5 cellular contexts compared by ENCODE assay signal in genomic region chr4:92448176-92448575, GRCh38.
A peak's percentile ranks its signal among the peaks of the same experiment; 100 is the strongest.
DNase-seq lines count a peak whose midpoint lies in the region; ATAC-seq, FAIRE-seq and TF ChIP-seq lines count a peak whose summit lies in the region.
"Not testable (repeated sequence)": the region's sequence is repeated elsewhere in the genome, so short reads cannot be mapped to it uniquely, and the experiment has no call there.

No MANE protein-coding gene starts in this region.

- H2BK5ac ChIP-seq in H1 (ENCODE audit: low read depth, low read length) = not testable (repeated sequence)

- H3K4me1 ChIP-seq in GM23338 (ENCODE audit: insufficient read depth) (peaks cover 62% of the 10 kb centered on the region), HUES6 (ENCODE audit: control insufficient read depth, insufficient read depth, low read length) (peaks cover 44% of the 10 kb centered on the region), H1 (replicated peaks in 1 of 4; ENCODE audit: control insufficient read depth in 3 of 4, insufficient read depth in 4 of 4, low read length in 3 of 4) (peaks cover 0 to 39% (median 13%) of the 10 kb centered on the region in 4 experiments; a peak in 6 of 7 replicates), iPS-15b (ENCODE audit: control insufficient read depth, insufficient read depth, low read length) (peaks cover 40% of the 10 kb centered on the region)

- not testable (repeated sequence) for H3K9me2 ChIP-seq in GM23338 (ENCODE audit: insufficient read depth)

- H3K36me3 ChIP-seq in GM23338 (ENCODE audit: insufficient read depth); HUES6 (ENCODE audit: control insufficient read depth, insufficient read depth, low read length); iPS-15b (ENCODE audit: control insufficient read depth, insufficient read depth, low read length): not testable (repeated sequence)
- H3K36me3 ChIP-seq in H1 (ENCODE audit: control insufficient read depth in 2 of 4, insufficient read depth in 4 of 4, low read length in 3 of 4) = peaks cover 0 to 31% (median 2%) of the 10 kb centered on the region in 4 experiments; a peak in 2 of 8 replicates

- H2BK15ac ChIP-seq in H1 (ENCODE audit: low read length) = not testable (repeated sequence)

- H3K27ac ChIP-seq in GM23338 (ENCODE audit: low read depth); HUES6 (ENCODE audit: low read depth, low read length); H1 (ENCODE audit: low read depth, low read length): not testable (repeated sequence)

- H3K27me3 ChIP-seq in GM23338 (ENCODE audit: insufficient read depth); HUES6 (ENCODE audit: control insufficient read depth, insufficient read depth, low read length); H1 (replicated peaks in 1 of 4; ENCODE audit: control insufficient read depth in 3 of 4, extremely low read depth in 1 of 4, insufficient read depth in 3 of 4, low read length in 3 of 4); iPS-15b (ENCODE audit: control insufficient read depth, insufficient read depth, low read length): not testable (repeated sequence)

- WGBS in H1 (ENCODE audit: extremely low coverage in 1 of 2, insufficient coverage in 1 of 2, insufficient read length in 1 of 2, insufficient replicate concordance in 2 of 2, low coverage in 1 of 2, low lambda C conversion rate in 2 of 2, missing lambda C conversion rate in 1 of 2), 2 experiments = 88% methylated on average over 5 of the region's 5 CpGs; no CpG with 5 or more reads in 1 of the 2 experiments

- POLR2A ChIA-PET in WTC11 (lab: Charles Lee) = not testable (repeated sequence)
- POLR2A ChIA-PET in H1 (lab: Charles Lee; ENCODE audit: partially characterized antibody) = interaction anchor here (0.7 to 3.6 kb wide), 15 partner anchors 8 to 238 kb away, joined by 3 to 26 read pairs (median 4); no protein-coding TSS in a partner anchor

- not testable (repeated sequence) for H3K4me3 ChIP-seq in GM23338; H1 (ENCODE audit: extremely low read depth in 1 of 4, insufficient read depth in 2 of 4, low read depth in 3 of 4, low read length in 4 of 4)
- H3K4me3 ChIP-seq in HUES6 (ENCODE audit: low read depth, low read length) = peak overlapping the region; percentile 30; the same call in 1 of the 2 replicates
- peak overlapping the region; percentile 14 for H3K4me3 ChIP-seq in iPS-15b (ENCODE audit: low read depth, low read length)

- H2AK5ac ChIP-seq in H1 (ENCODE audit: low read depth, low read length) = not testable (repeated sequence)

- FAIRE-seq in H1 (lab: Jason Lieb, UNC) = not testable (repeated sequence)

- H2BK12ac ChIP-seq in H1 (ENCODE audit: low read depth, low read length) = not testable (repeated sequence)

- H3K27ac Mint-ChIP-seq in GM23338, WTC11: not testable (repeated sequence)

- not testable (repeated sequence) for H4K5ac ChIP-seq in H1 (ENCODE audit: insufficient read length, low read depth, low read length)

- CTCF ChIA-PET in WTC11 (lab: Charles Lee) = not testable (repeated sequence)
- CTCF ChIA-PET in H1 (lab: Charles Lee; ENCODE audit: partially characterized antibody) = interaction anchor here (1.5 kb wide), 1 partner anchor 62 kb away, joined by 3 read pairs; no protein-coding TSS in a partner anchor

- not testable (repeated sequence) for ATAC-seq in GM23338, WTC11

- H3K4me1 Mint-ChIP-seq in GM23338 (peaks cover 59% of the 10 kb centered on the region), WTC11 (peaks cover 70% of the 10 kb centered on the region)

- not testable (repeated sequence) for H3K14ac ChIP-seq in H1 (ENCODE audit: insufficient read length)

- not testable (repeated sequence) for H2AFZ ChIP-seq in GM23338; H1 (ENCODE audit: low read length)

- not testable (repeated sequence) for DNase-seq in GM23338 (ENCODE audit: low spot score); WTC11 (ENCODE audit: low spot score); H1 (ENCODE audit: low read depth in 1 of 2, low spot score in 2 of 2)

- not testable (repeated sequence) for H3K4ac ChIP-seq in H1 (replicated peaks; ENCODE audit: insufficient read length, low read depth, low read length)

- not testable (repeated sequence) for TF ChIP-seq POLR2A in H1 (IDR thresholded peaks at IDR 0.05; ENCODE audit: control extremely low read depth in 1 of 2, low read depth in 2 of 2, low read length in 2 of 2)

- H3K9me3 ChIP-seq in HUES6 (ENCODE audit: control insufficient read depth, insufficient read depth, low read depth, low read length); H1 (ENCODE audit: insufficient read depth in 2 of 2, low read depth in 1 of 2, low read length in 1 of 2); iPS-15b (ENCODE audit: control insufficient read depth, insufficient read depth, low read length): not testable (repeated sequence)

- H3K79me2 ChIP-seq in GM23338 (replicated peaks; ENCODE audit: insufficient read depth) (peaks cover 97% of the 10 kb centered on the region), H1 (ENCODE audit: control insufficient read depth in 1 of 2, insufficient read depth in 2 of 2, low read length in 2 of 2) (peaks cover 55 to 97% of the 10 kb centered on the region in 2 experiments)

- not testable (repeated sequence) for TF ChIP-seq RAD21 in H1 (IDR thresholded peaks at IDR 0.05 in 1 of 2, conservative IDR thresholded peaks at IDR 0.05 in 1 of 2; ENCODE audit: low read depth in 2 of 2, low read length in 2 of 2)

- H2BK120ac ChIP-seq in H1 (replicated peaks; ENCODE audit: low read depth, low read length) = not testable (repeated sequence)

- H3K36me3 Mint-ChIP-seq in GM23338 (ENCODE audit: low read depth) = peaks cover 48% of the 10 kb centered on the region
- H3K36me3 Mint-ChIP-seq in WTC11 = peaks cover 17% of the 10 kb centered on the region

- not testable (repeated sequence) for TF ChIP-seq EP300 in H1 (IDR thresholded peaks at IDR 0.05; ENCODE audit: borderline replicate concordance in 1 of 2, low read depth in 2 of 2, low read length in 2 of 2)

- not testable (repeated sequence) for TF ChIP-seq CTCF in GM23338 (conservative IDR thresholded peaks at IDR 0.05; ENCODE audit: low read depth in 2 of 2); WTC11 (IDR thresholded peaks at IDR 0.05); H1 (IDR thresholded peaks at IDR 0.05; ENCODE audit: control extremely low read depth in 1 of 3, insufficient read depth in 1 of 3, low read depth in 1 of 3, low read length in 3 of 3)

- not testable (repeated sequence) for H2BK20ac ChIP-seq in H1 (ENCODE audit: low read length)

- H3K79me1 ChIP-seq in H1 (ENCODE audit: low read depth, low read length) = not testable (repeated sequence)

- H3K4me3 Mint-ChIP-seq in GM23338 (peak overlapping the region; percentile 31; the same call in 1 of the 3 replicates), WTC11 (0 out of 2 replicates have a peak overlapping the region, but pooled peaks have one; percentile 23)

- H3K9me3 Mint-ChIP-seq in GM23338, WTC11: not testable (repeated sequence)

- H3F3A ChIP-seq in GM23338 (replicated peaks; ENCODE audit: low read depth) = not testable (repeated sequence)

- not testable (repeated sequence) for H3K23me2 ChIP-seq in H1 (ENCODE audit: low read depth, low read length)

- not testable (repeated sequence) for H3K23ac ChIP-seq in H1 (ENCODE audit: insufficient read length)

- not testable (repeated sequence) for H3K18ac ChIP-seq in H1 (ENCODE audit: extremely low read depth, low read length)

- peaks cover 23% of the 10 kb centered on the region for H3K27me3 Mint-ChIP-seq in GM23338 (ENCODE audit: insufficient read depth, low read depth, poor library complexity)
- not testable (repeated sequence) for H3K27me3 Mint-ChIP-seq in WTC11 (ENCODE audit: low read depth)

- H3K56ac ChIP-seq in H1 (replicated peaks; ENCODE audit: insufficient read length, low read depth, low read length) = not testable (repeated sequence)

- H3K4me2 ChIP-seq in GM23338 = peak overlapping the region; percentile 67; the same call in 1 of the 2 replicates
- peak overlapping the region in 1 of 2 experiments; percentile 77; a peak in 1 of 4 replicates for H3K4me2 ChIP-seq in H1 (ENCODE audit: insufficient read depth in 1 of 2, low read depth in 2 of 2, low read length in 2 of 2)

- H4K8ac ChIP-seq in H1 (ENCODE audit: extremely low read depth, insufficient read depth, low read length) = not testable (repeated sequence)

- not testable (repeated sequence) for H4K20me1 ChIP-seq in GM23338 (replicated peaks; ENCODE audit: insufficient read depth)
- H4K20me1 ChIP-seq in H1 (replicated peaks in 1 of 2; ENCODE audit: control insufficient read depth in 1 of 2, insufficient read depth in 2 of 2, low read length in 2 of 2) = peaks cover 12 to 16% of the 10 kb centered on the region in 2 experiments

- not testable (repeated sequence) for H3K9ac ChIP-seq in HUES6 (ENCODE audit: low read length); H1 (replicated peaks in 1 of 4; ENCODE audit: extremely low read depth in 1 of 4, low read depth in 3 of 4, low read length in 3 of 4); iPS-15b (ENCODE audit: low read depth, low read length)

- not testable (repeated sequence) for H4K91ac ChIP-seq in H1 (replicated peaks; ENCODE audit: insufficient read length, low read length)

TF ChIP-seq in WTC11, 78 proteins besides CTCF, POLR2A, EP300 and RAD21:
- peak; percentile 95 for TF ChIP-seq ZNF121 (CRISPR knock-in tag; IDR thresholded peaks at IDR 0.05)
TF ChIP-seq in WTC11: peak in this region for 1; not testable (repeated sequence) for 77.

TF ChIP-seq in H1, 55 proteins besides CTCF, POLR2A, EP300 and RAD21:
- 0 out of 2 replicates have a peak, but pooled peaks have one; percentile 38 for TF ChIP-seq POLR2AphosphoS5 (IDR thresholded peaks at IDR 0.05; ENCODE audit: low read depth, low read length)
